Comparison of ENCODE assay signal across 19 cellular contexts in the genomic region with DNA sequence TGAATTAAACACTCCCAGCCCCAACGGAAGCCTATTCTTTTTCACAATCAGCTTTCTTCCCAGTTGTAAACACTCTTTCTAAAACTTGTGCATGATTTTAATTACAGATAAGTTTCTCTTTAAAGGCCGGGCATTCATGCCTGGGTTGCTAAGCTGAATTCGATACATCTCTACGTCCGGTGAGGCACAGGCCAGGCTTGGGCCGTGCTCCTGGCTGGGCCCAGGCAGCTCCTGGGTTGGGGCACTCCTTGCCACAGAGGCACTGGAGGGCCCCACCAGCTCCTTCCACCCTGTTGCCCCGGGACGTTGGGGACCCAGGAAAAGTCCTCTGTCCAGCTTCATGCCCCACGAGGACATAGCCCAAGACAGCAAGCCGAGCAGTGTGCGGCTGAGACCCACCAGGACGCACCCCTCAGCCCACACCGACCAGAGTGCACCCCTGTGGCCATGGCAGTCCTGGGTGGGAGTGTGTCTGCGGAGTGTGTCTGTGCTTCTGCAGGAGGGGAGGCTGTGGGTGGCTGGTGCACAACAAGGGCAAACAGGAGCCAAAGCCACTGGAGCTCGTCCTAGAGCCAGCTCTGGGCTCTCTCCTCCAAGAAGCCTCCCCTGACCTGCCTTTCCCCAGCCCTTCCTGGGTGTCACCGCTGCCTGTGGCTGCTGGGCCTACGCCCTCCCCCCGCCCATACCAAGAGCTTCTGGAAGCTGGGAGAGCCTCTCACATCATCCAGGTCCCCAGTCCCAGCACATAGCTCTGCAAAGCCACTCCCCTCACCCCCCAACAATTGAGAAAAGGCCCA.
DNase-seq lines count a peak whose midpoint lies in the region; ATAC-seq, FAIRE-seq and TF ChIP-seq lines count a peak whose summit lies in the region.
"Had no signal": no experiment of that assay in that cellular context is flagged by ENCODE, and none has a peak within 500 bp of the region (broad histone marks: within the 10 kb centered on the region; RNA-seq: fewer than 3 reads in every experiment).

No MANE protein-coding gene starts in this region.

- no peak overlapping the region for H2AK9ac ChIP-seq in IMR-90 (replicated peaks; ENCODE audit: low read depth, low read length, poor library complexity)

- H3K36me3 ChIP-seq in IMR-90 (ENCODE audit: control insufficient read depth, insufficient read depth, low read length) (no peaks in the 10 kb centered on the region), kidney (ENCODE audit: control insufficient read depth in 1 of 2, insufficient read depth in 2 of 2, low read length in 2 of 2) (no peaks in the 10 kb centered on the region)

- H3K4me2 ChIP-seq in IMR-90 (ENCODE audit: low read depth, low read length) = no peak overlapping the region
- H3K4me2 ChIP-seq: GM23338, KMS-11, PC-9 had no signal

- POLR2A ChIA-PET in IMR-90 (lab: Charles Lee; ENCODE audit: unreplicated experiment) = no interaction called here

- no peak overlapping the region for H4K5ac ChIP-seq in IMR-90 (ENCODE audit: low read depth, low read length)

- H3K27ac ChIP-seq in IMR-90 (ENCODE audit: insufficient read depth, low read length) (no peak overlapping the region), kidney (ENCODE audit: low read depth in 2 of 2, low read length in 2 of 2) (no peak overlapping the region)
- H3K27ac ChIP-seq: C4-2B, KMS-11, PC-9 had no signal

- H3K4me3 ChIP-seq in IMR-90 (ENCODE audit: insufficient read depth, low read depth, low read length) (no peak overlapping the region), kidney (ENCODE audit: low read length in 2 of 2) (no peak overlapping the region)
- H3K4me3 ChIP-seq: GM23338, PC-9 had no signal

- no peaks in the 10 kb centered on the region for H4K20me1 ChIP-seq in IMR-90 (ENCODE audit: insufficient read depth, low read length)

- DNase-seq in Right ventricle myocardium inferior (ENCODE audit: missing footprints) = peak; percentile 32
- no peak for DNase-seq in cardiac septum (ENCODE audit: low spot score)
- no peak for DNase-seq in IMR-90
- peak; percentile 45 for DNase-seq in kidney
- DNase-seq in posterior vena cava (ENCODE audit: low spot score) = peak; percentile 67
- no peak for DNase-seq in head of caudate nucleus
- no peak for DNase-seq in DMS153 treated with DMSO at 0.1 percent for 48 hours (lab: John Stamatoyannopoulos, UW; ENCODE audit: unreplicated experiment)
- no peak for DNase-seq in ureter (ENCODE audit: low spot score)
- DNase-seq: DMS 273 treated with DMSO at 0.1 percent for 48 hours, GF-D8, NCI-H1048, NCI-H1436 treated with DMSO at 0.1 percent for 48 hours, NCI-H510A, NCI-H774, PC-9 had no signal

- H4K91ac ChIP-seq in IMR-90 (ENCODE audit: insufficient read depth, low read depth, low read length) = no peak overlapping the region

- H3K9me3 ChIP-seq in IMR-90 (ENCODE audit: control insufficient read depth, insufficient read depth, low read length) (no peaks in the 10 kb centered on the region), kidney (ENCODE audit: control insufficient read depth in 1 of 2, low read length in 2 of 2) (no peaks in the 10 kb centered on the region)

- CTCF ChIA-PET in IMR-90 (lab: Yijun Ruan, JAX) = no interaction called here

- intact Hi-C loops in Right ventricle myocardium inferior (cut with DNase I) (no loop called here), cardiac septum (cut with DNase I) (no loop called here), IMR-90 (cut with micrococcal nuclease) (no loop called here), kidney (cut with DNase I) (no loop called here), posterior vena cava (cut with DNase I) (no loop called here), head of caudate nucleus (cut with DNase I) (no loop called here)

- H3K79me1 ChIP-seq in IMR-90 (ENCODE audit: low read depth in 1 of 2, low read length in 2 of 2) = no peaks in the 10 kb centered on the region

- no peak overlapping the region for H2BK5ac ChIP-seq in IMR-90 (ENCODE audit: low read depth, low read length, poor library complexity, severe bottlenecking)

- H3K23ac ChIP-seq in IMR-90 (ENCODE audit: low read depth, low read length) = no peak overlapping the region

- no peak overlapping the region for H2AFZ ChIP-seq in IMR-90 (replicated peaks; ENCODE audit: low read length, poor library complexity)
- H2AFZ ChIP-seq: GM23338, PC-9 had no signal

- no peak overlapping the region for H3K56ac ChIP-seq in IMR-90 (ENCODE audit: extremely low read depth, insufficient read depth, low read length)

- no peak overlapping the region for H3K14ac ChIP-seq in IMR-90 (replicated peaks; ENCODE audit: low read depth, low read length)

- H3K9ac ChIP-seq in IMR-90 (ENCODE audit: low read depth, low read length) (no peak overlapping the region), kidney (ENCODE audit: low read length in 2 of 2) (no peak overlapping the region)
- H3K9ac ChIP-seq: KMS-11 had no signal

- no peak overlapping the region for H4K8ac ChIP-seq in IMR-90 (ENCODE audit: low read depth in 2 of 2, low read length in 2 of 2)

- H2AK5ac ChIP-seq in IMR-90 (ENCODE audit: low read depth, low read length) = no peak overlapping the region

- no peak overlapping the region for H2BK20ac ChIP-seq in IMR-90 (ENCODE audit: low read depth, low read length)

- H3K27me3 ChIP-seq in IMR-90 (ENCODE audit: control insufficient read depth, insufficient read depth, low read length) = peaks cover 48% of the 10 kb centered on the region; the same call in 1 of the 2 replicates

- no peak overlapping the region for H3K4ac ChIP-seq in IMR-90 (ENCODE audit: low read depth, low read length)

- no peak overlapping the region for H2BK120ac ChIP-seq in IMR-90 (ENCODE audit: low read depth, low read length)

- WGBS in IMR-90 (ENCODE audit: extremely low coverage in 2 of 2, insufficient read length in 1 of 2), 2 experiments = 44% methylated on average over 7 of the region's 18 CpGs; no CpG with 5 or more reads in 1 of the 2 experiments

- in situ Hi-C loops in IMR-90 (cut with MboI; ENCODE audit: low sequenced_read_pairs) = no loop called here

- no peaks in the 10 kb centered on the region for H3K9me1 ChIP-seq in IMR-90 (ENCODE audit: insufficient read depth, low read length)

- BruUV-seq in IMR-90 (replicated peaks; lab: Mats Ljungman, UMichigan) = no TSS peak

- TF ChIP-seq RAD21 in IMR-90 (IDR thresholded peaks at IDR 0.05; ENCODE audit: low read length) = no peak

- ATAC-seq in Right ventricle myocardium inferior = no peak
- ATAC-seq in IMR-90 (ENCODE audit: low read depth) = peak; percentile 44
- ATAC-seq: GM23338, HCT116 had no signal

- H3K4me1 ChIP-seq in IMR-90 (ENCODE audit: control insufficient read depth, insufficient read depth, low read length) = no peaks in the 10 kb centered on the region
- no peaks in the 10 kb centered on the region for H3K4me1 ChIP-seq in kidney (ENCODE audit: control insufficient read depth in 1 of 2, insufficient read depth in 1 of 2, low read depth in 1 of 2, low read length in 2 of 2)

- H2BK15ac ChIP-seq in IMR-90 (ENCODE audit: low read depth, low read length) = no peak overlapping the region

- TF ChIP-seq CTCF in IMR-90 (conservative IDR thresholded peaks at IDR 0.05; ENCODE audit: low read depth, low read length) = no peak
- TF ChIP-seq CTCF in kidney (IDR thresholded peaks at IDR 0.05; ENCODE audit: borderline replicate concordance, extremely low read depth, insufficient read depth) = no peak

- no peak for FAIRE-seq in kidney (lab: Jason Lieb, UNC)

- dilution Hi-C loops in IMR-90 (cut with HindIII; ENCODE audit: low sequenced_read_pairs, unreplicated experiment) = no loop called here

- TF ChIP-seq POLR2A in IMR-90 (IDR thresholded peaks at IDR 0.05; ENCODE audit: low read depth, low read length) = no peak

- no peak overlapping the region for H3K18ac ChIP-seq in IMR-90 (ENCODE audit: low read depth, low read length)

TF ChIP-seq in IMR-90, 13 proteins besides CTCF, POLR2A, EP300 and RAD21:
- TF ChIP-seq CEBPB (IDR thresholded peaks at IDR 0.05; ENCODE audit: low read depth, low read length) = no peak

Comparison
In these comparisons a context has a peak if more than half of its experiments do, and no peak if none do; other contexts are left out.
1. DNase-seq: peak in Right ventricle myocardium inferior (single experiment), kidney (single experiment) and posterior vena cava (single experiment); none in cardiac septum (single experiment), IMR-90 (single experiment), head of caudate nucleus (0 of 42), DMS153 treated with DMSO at 0.1 percent for 48 hours (single experiment) and ureter (single experiment).